Comparison of ENCODE assay signal across 8 cellular contexts in genomic region chr7:66557214-66558200, GRCh38.
A peak's percentile ranks its signal among the peaks of the same experiment; 100 is the strongest.
DNase-seq lines count a peak whose midpoint lies in the region; ATAC-seq, FAIRE-seq and TF ChIP-seq lines count a peak whose summit lies in the region.

No MANE protein-coding gene starts in this region.

- ATAC-seq in GM19397 (IDR thresholded peaks at IDR 0.05; ENCODE audit: unreplicated experiment) (peak; percentile 56), HepG2 (peak; percentile 86), GM19035 (IDR thresholded peaks at IDR 0.05; ENCODE audit: unreplicated experiment) (no peak)
- peak; percentile 90 for ATAC-seq in activated CD4-positive, alpha-beta T cell treated with anti-CD3 and anti-CD28 coated beads for 36 hours

- no peak overlapping the region for H2AFZ ChIP-seq in HepG2 (ENCODE audit: low read length)

- FAIRE-seq in HepG2 (lab: Jason Lieb, UNC) = no peak

- peak; percentile 94 for TF ChIP-seq CTCF in HepG2 (CRISPR knock-in tag; IDR thresholded peaks at IDR 0.05)

- no peak overlapping the region for H3K27ac Mint-ChIP-seq in activated CD4-positive, alpha-beta T cell treated with anti-CD3 and anti-CD28 coated beads for 36 hours

- no peaks in the 10 kb centered on the region for H3K9me3 Mint-ChIP-seq in activated CD4-positive, alpha-beta T cell treated with anti-CD3 and anti-CD28 coated beads for 36 hours (ENCODE audit: low read depth)

- H3K9ac ChIP-seq in HepG2 (ENCODE audit: insufficient read depth, low read depth, low read length) = no peak overlapping the region

- H3K4me2 ChIP-seq in HepG2 (ENCODE audit: low read depth, low read length) = no peak overlapping the region

- H3K36me3 ChIP-seq in HepG2 (replicated peaks in 1 of 2; ENCODE audit: control insufficient read depth in 1 of 2, insufficient read depth in 2 of 2, low read length in 2 of 2) = peaks cover 17 to 41% of the 10 kb centered on the region in 2 experiments; a peak in 4 of 5 replicates

- H3K4me1 Mint-ChIP-seq in activated CD4-positive, alpha-beta T cell treated with anti-CD3 and anti-CD28 coated beads for 36 hours = no peaks in the 10 kb centered on the region

- in situ Hi-C loops in HepG2 (cut with HindIII; ENCODE audit: extremely low pct_ligation_motif_present, low pct_unique_long_range_greater_than_20kb) = no loop called here

- no peaks in the 10 kb centered on the region for H3K4me1 ChIP-seq in HepG2 (ENCODE audit: insufficient read depth, low read length)

- no peaks in the 10 kb centered on the region for H3K27me3 Mint-ChIP-seq in activated CD4-positive, alpha-beta T cell treated with anti-CD3 and anti-CD28 coated beads for 36 hours

- WGBS in HepG2 (ENCODE audit: low lambda C conversion rate) = 77% methylated on average over 25 of the region's 40 CpGs

- H3K79me2 ChIP-seq in HepG2 (ENCODE audit: insufficient read depth, low read length) = peaks cover 4% of the 10 kb centered on the region

- no peaks in the 10 kb centered on the region for H3K27me3 ChIP-seq in HepG2 (ENCODE audit: control insufficient read depth in 1 of 2, insufficient read depth in 2 of 2, low read length in 2 of 2)

- peaks cover 20% of the 10 kb centered on the region for H3K36me3 Mint-ChIP-seq in activated CD4-positive, alpha-beta T cell treated with anti-CD3 and anti-CD28 coated beads for 36 hours (ENCODE audit: low read depth)

- 0 out of 2 replicates have a peak, but pooled peaks cover 3% of the 10 kb centered on the region for H4K20me1 ChIP-seq in HepG2 (ENCODE audit: insufficient read depth, low read length)

- TF ChIP-seq RAD21 in HepG2 (CRISPR knock-in tag; IDR thresholded peaks at IDR 0.05) = peak; percentile 89

- TF ChIP-seq POLR2A in HepG2 (IDR thresholded peaks at IDR 0.05; ENCODE audit: insufficient read depth in 1 of 2, low read depth in 2 of 2, low read length in 2 of 2) = no peak

- H3K27ac ChIP-seq in HepG2 (ENCODE audit: extremely low read length, insufficient read depth, low read length) = no peak overlapping the region

- no peaks in the 10 kb centered on the region for H3K9me3 ChIP-seq in HepG2 (ENCODE audit: low read length)

- H3K4me3 Mint-ChIP-seq in activated CD4-positive, alpha-beta T cell treated with anti-CD3 and anti-CD28 coated beads for 36 hours = no peak overlapping the region

- CTCF ChIA-PET in activated CD4-positive, alpha-beta T cell treated with anti-CD3 and anti-CD28 coated beads for 36 hours (lab: Charles Lee) = interaction anchor here (0.5 to 1.5 kb wide), 15 partner anchors 8 to 575 kb away, joined by 3 to 4 read pairs (median 3); partner anchors contain the start of gene GUSB
- CTCF ChIA-PET in HepG2 (lab: Yijun Ruan, JAX; ENCODE audit: low intra/inter-chr PET ratio, low total read pairs) = no interaction called here

- TF ChIP-seq EP300 in HepG2 (IDR thresholded peaks at IDR 0.05; ENCODE audit: low read depth in 2 of 2, low read length in 2 of 2) (no peak), HepG2 (CRISPR knock-in tag; IDR thresholded peaks at IDR 0.05; ENCODE audit: borderline replicate concordance) (no peak)

- no peak overlapping the region for H3K4me3 ChIP-seq in HepG2 (replicated peaks in 1 of 3; ENCODE audit: insufficient read depth in 1 of 3, low read depth in 2 of 3, low read length in 3 of 3)

- POLR2A ChIA-PET in activated CD4-positive, alpha-beta T cell treated with anti-CD3 and anti-CD28 coated beads for 36 hours (lab: Charles Lee) = interaction anchor here (0.6 kb wide), 1 partner anchor 185 kb away, joined by 3 read pairs; no protein-coding TSS in a partner anchor
- POLR2A ChIA-PET in HepG2 (lab: Yijun Ruan, JAX) = interaction anchor here (0.8 kb wide), 1 partner anchor 97 kb away, joined by 3 read pairs; no protein-coding TSS in a partner anchor

- DNase-seq in Ammon's horn (ENCODE audit: low spot score) (peak; percentile 68), NAMALWA (ENCODE audit: low spot score) (peak; percentile 73), cerebellar cortex (ENCODE audit: low spot score) (peak; percentile 65), HepG2 (ENCODE audit: low spot score) (no peak)
- DNase-seq in activated CD4-positive, alpha-beta T cell treated with anti-CD3 and anti-CD28 coated beads for 36 hours = peak; percentile 84
- DNase-seq in stimulated activated CD4-positive, alpha-beta T cell treated with anti-CD3 and anti-CD28 coated beads, Interleukin-4, amount 100 ng/mL, for 4 hours = peak; percentile 48 to 77

- BruUV-seq in HepG2 (replicated peaks; lab: Mats Ljungman, UMichigan) = no TSS peak

- intact Hi-C loops in activated CD4-positive, alpha-beta T cell treated with anti-CD3 and anti-CD28 coated beads for 36 hours (cut with DNase I, micrococcal nuclease) = loop anchor here in 1 of 2 experiments (1.0 to 10.0 kb wide), 2 partner anchors 97 to 437 kb away; partner anchors contain the start of genes SBDS and TYW1
- intact Hi-C loops in HepG2 (cut with micrococcal nuclease; ENCODE audit: unreplicated experiment) = loop anchor here (10.0 kb wide), 1 partner anchor 97 kb away; no protein-coding TSS in a partner anchor

TF ChIP-seq in HepG2, 621 proteins besides CTCF, POLR2A, EP300 and RAD21 (continues in another document):
- TF ChIP-seq ZC3H4 (CRISPR knock-in tag; IDR thresholded peaks at IDR 0.05; ENCODE audit: borderline replicate concordance) = no peak
- TF ChIP-seq ZNF33A (CRISPR knock-in tag; IDR thresholded peaks at IDR 0.05; ENCODE audit: borderline replicate concordance) = no peak
- 0 out of 2 replicates have a peak, but pooled peaks have one; percentile 10 for TF ChIP-seq ZBTB33 (CRISPR knock-in tag; IDR thresholded peaks at IDR 0.05)
- no peak for TF ChIP-seq ZNF10 (CRISPR knock-in tag; IDR thresholded peaks at IDR 0.05; ENCODE audit: borderline replicate concordance, low read depth)
- no peak for TF ChIP-seq ZNF451 (CRISPR knock-in tag; IDR thresholded peaks at IDR 0.05)
- no peak for TF ChIP-seq FOXO4 (CRISPR knock-in tag; conservative IDR thresholded peaks at IDR 0.05)
- peak; percentile 44 for TF ChIP-seq XRCC5 (optimal IDR thresholded peaks at IDR 0.05; ENCODE audit: low read length)
- no peak for TF ChIP-seq ELF4 (CRISPR knock-in tag; IDR thresholded peaks at IDR 0.05; ENCODE audit: borderline replicate concordance)
- TF ChIP-seq IRX3 (CRISPR knock-in tag; IDR thresholded peaks at IDR 0.05; ENCODE audit: borderline replicate concordance, low read depth) = no peak
- TF ChIP-seq SRSF1 (optimal IDR thresholded peaks at IDR 0.05; ENCODE audit: low read depth, low read length) = no peak
- no peak for TF ChIP-seq ZKSCAN8 (CRISPR knock-in tag; IDR thresholded peaks at IDR 0.05; ENCODE audit: borderline replicate concordance)
- no peak for TF ChIP-seq ZFP41 (CRISPR knock-in tag; IDR thresholded peaks at IDR 0.05; ENCODE audit: borderline replicate concordance)
- TF ChIP-seq MTA1 (CRISPR knock-in tag; IDR thresholded peaks at IDR 0.05; ENCODE audit: borderline replicate concordance) = no peak
- no peak for TF ChIP-seq ATF2 (CRISPR knock-in tag; IDR thresholded peaks at IDR 0.05)
- TF ChIP-seq ZNF138 (CRISPR knock-in tag; IDR thresholded peaks at IDR 0.05; ENCODE audit: low read depth) = no peak
- TF ChIP-seq GTF2F1 (IDR thresholded peaks at IDR 0.05; ENCODE audit: low read length) = no peak
- TF ChIP-seq HIVEP1 (CRISPR knock-in tag; IDR thresholded peaks at IDR 0.05) = no peak
